9 cellular contexts compared by ENCODE assay signal in the genomic region with DNA sequence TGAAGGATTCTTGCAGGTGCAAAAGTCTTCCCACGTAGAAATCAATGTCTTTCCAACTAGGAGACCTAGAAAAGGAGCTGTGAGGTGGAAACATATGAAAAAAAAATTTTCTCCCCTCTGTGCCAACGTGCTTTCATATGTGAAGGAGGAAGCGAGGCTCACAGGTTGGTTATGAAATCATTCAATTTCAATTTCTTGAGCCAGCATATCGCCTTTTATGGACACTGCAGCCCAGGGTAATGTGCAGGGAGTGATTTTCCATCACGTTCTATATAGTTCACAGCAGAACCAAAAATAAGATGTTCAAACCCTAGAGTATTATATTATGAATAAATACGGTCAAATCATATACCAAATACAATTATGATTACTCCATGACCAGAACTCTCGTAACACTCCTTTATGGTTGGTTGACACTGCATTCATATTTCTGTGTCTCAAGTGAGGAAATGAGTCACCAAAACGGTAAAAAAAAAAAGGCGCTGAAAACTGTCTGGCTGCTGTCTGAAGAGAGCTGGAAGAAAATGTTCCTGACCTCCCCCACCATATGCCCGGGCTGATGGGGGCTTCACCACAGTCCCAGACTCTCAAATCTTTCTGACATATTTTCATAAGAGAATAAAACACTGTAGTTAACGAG.
DNase-seq lines count a peak whose midpoint lies in the region; ATAC-seq and FAIRE-seq lines count a peak whose summit lies in the region.
"Had no signal": no experiment of that assay in that cellular context is flagged by ENCODE, and none has a peak within 500 bp of the region (broad histone marks: within the 10 kb centered on the region; RNA-seq: fewer than 3 reads in every experiment).

No MANE protein-coding gene starts in this region.

- peak in 1 of 5 donors; percentile 12 for DNase-seq in CD8-positive, alpha-beta memory T cell
- DNase-seq in GM19239 (ENCODE audit: insufficient read length, low spot score) (no peak), inferior parietal cortex (ENCODE audit: extremely low spot score) (peak; percentile 42), NCI-H524 treated with DMSO at 0.1 percent for 48 hours (lab: John Stamatoyannopoulos, UW) (no peak), HT-29 (ENCODE audit: low spot score) (no peak)
- DNase-seq in activated CD4-positive, alpha-beta memory T cell treated with anti-CD3 and anti-CD28 coated beads, Interleukin-2, amount 10 ng/mL, durations not matched to agents 7 days and 5 days: no peak
- DNase-seq in stimulated activated CD4-positive, alpha-beta T cell treated with anti-CD3 and anti-CD28 coated beads, Interleukin-1b, Interleukin-23, amount 100 ng/mL, for 48 hours: no peak

- peaks cover 23 to 42% (median 24%) of the 10 kb centered on the region in 3 donors for H3K4me1 Mint-ChIP-seq in CD8-positive, alpha-beta memory T cell
- H3K4me1 Mint-ChIP-seq in activated CD4-positive, alpha-beta memory T cell treated with anti-CD3 and anti-CD28 coated beads, Interleukin-2, amount 10 ng/mL, durations not matched to agents 7 days and 5 days: peaks cover 39% of the 10 kb centered on the region

- H3K36me3 Mint-ChIP-seq in CD8-positive, alpha-beta memory T cell: no peaks in the 10 kb centered on the region
- H3K36me3 Mint-ChIP-seq in activated CD4-positive, alpha-beta memory T cell treated with anti-CD3 and anti-CD28 coated beads, Interleukin-2, amount 10 ng/mL, durations not matched to agents 7 days and 5 days (ENCODE audit: low read depth): peaks cover 6% of the 10 kb centered on the region

- no peaks in the 10 kb centered on the region for H3K27me3 ChIP-seq in CD8-positive, alpha-beta memory T cell (ENCODE audit: insufficient read depth, low read length, poor library complexity, severe bottlenecking)

- FAIRE-seq in GM19239 (lab: Jason Lieb, UNC): peak; percentile 80

- H3K36me3 ChIP-seq in CD8-positive, alpha-beta memory T cell (ENCODE audit: insufficient read depth, low read length): no peaks in the 10 kb centered on the region

- no peak overlapping the region for H3K4me3 ChIP-seq in CD8-positive, alpha-beta memory T cell (ENCODE audit: low read length)
- H3K4me3 ChIP-seq: lung had no signal

- no peak overlapping the region for H3K27ac ChIP-seq in CD8-positive, alpha-beta memory T cell (ENCODE audit: low read depth, low read length)

- peak overlapping the region in 6 of 7 donors; percentile 30 to 71 (median 52) for H3K4me3 Mint-ChIP-seq in CD8-positive, alpha-beta memory T cell
- H3K4me3 Mint-ChIP-seq in activated CD4-positive, alpha-beta memory T cell treated with anti-CD3 and anti-CD28 coated beads, Interleukin-2, amount 10 ng/mL, durations not matched to agents 7 days and 5 days: peak overlapping the region; percentile 54

- peaks cover 12 to 14% of the 10 kb centered on the region in 2 donors for H3K27me3 Mint-ChIP-seq in CD8-positive, alpha-beta memory T cell
- no peaks in the 10 kb centered on the region for H3K27me3 Mint-ChIP-seq in activated CD4-positive, alpha-beta memory T cell treated with anti-CD3 and anti-CD28 coated beads, Interleukin-2, amount 10 ng/mL, durations not matched to agents 7 days and 5 days

- peak overlapping the region in 3 of 8 donors; percentile 30 to 66 (median 65) for H3K27ac Mint-ChIP-seq in CD8-positive, alpha-beta memory T cell
- H3K27ac Mint-ChIP-seq in activated CD4-positive, alpha-beta memory T cell treated with anti-CD3 and anti-CD28 coated beads, Interleukin-2, amount 10 ng/mL, durations not matched to agents 7 days and 5 days: peak overlapping the region; percentile 66

- H3K9me3 Mint-ChIP-seq in CD8-positive, alpha-beta memory T cell: no peaks in the 10 kb centered on the region
- H3K9me3 Mint-ChIP-seq in activated CD4-positive, alpha-beta memory T cell treated with anti-CD3 and anti-CD28 coated beads, Interleukin-2, amount 10 ng/mL, durations not matched to agents 7 days and 5 days: peaks cover 5% of the 10 kb centered on the region

- CTCF ChIA-PET in CD8-positive, alpha-beta memory T cell (lab: Charles Lee): interaction anchor here (1.2 kb wide), 1 partner anchor 96 kb away, joined by 4 read pairs; no protein-coding TSS in a partner anchor
- CTCF ChIA-PET in activated CD4-positive, alpha-beta memory T cell treated with anti-CD3 and anti-CD28 coated beads, Interleukin-2, amount 10 ng/mL, durations not matched to agents 7 days and 5 days (lab: Charles Lee): interaction anchor here (0.6 to 1.9 kb wide), 6 partner anchors 19 to 282 kb away, joined by 3 to 7 read pairs (median 4); partner anchors contain the start of gene UBAC2

- POLR2A ChIA-PET in CD8-positive, alpha-beta memory T cell (lab: Charles Lee): interaction anchor here (0.7 kb wide), 1 partner anchor 128 kb away, joined by 3 read pairs; no protein-coding TSS in a partner anchor
- POLR2A ChIA-PET in activated CD4-positive, alpha-beta memory T cell treated with anti-CD3 and anti-CD28 coated beads, Interleukin-2, amount 10 ng/mL, durations not matched to agents 7 days and 5 days (lab: Charles Lee): interaction anchor here (0.7 to 1.2 kb wide), 2 partner anchors 75 to 79 kb away, joined by 3 to 9 read pairs; partner anchors contain the start of gene UBAC2

- no peaks in the 10 kb centered on the region for H3K9me3 ChIP-seq in CD8-positive, alpha-beta memory T cell (ENCODE audit: low read length)

- H3K4me1 ChIP-seq in CD8-positive, alpha-beta memory T cell (ENCODE audit: insufficient read depth, low read length): peaks cover 10% of the 10 kb centered on the region

- ATAC-seq in HG03460 (IDR thresholded peaks at IDR 0.05; ENCODE audit: unreplicated experiment): peak; percentile 78
